8 cellular contexts compared by ENCODE assay signal in the genomic region with DNA sequence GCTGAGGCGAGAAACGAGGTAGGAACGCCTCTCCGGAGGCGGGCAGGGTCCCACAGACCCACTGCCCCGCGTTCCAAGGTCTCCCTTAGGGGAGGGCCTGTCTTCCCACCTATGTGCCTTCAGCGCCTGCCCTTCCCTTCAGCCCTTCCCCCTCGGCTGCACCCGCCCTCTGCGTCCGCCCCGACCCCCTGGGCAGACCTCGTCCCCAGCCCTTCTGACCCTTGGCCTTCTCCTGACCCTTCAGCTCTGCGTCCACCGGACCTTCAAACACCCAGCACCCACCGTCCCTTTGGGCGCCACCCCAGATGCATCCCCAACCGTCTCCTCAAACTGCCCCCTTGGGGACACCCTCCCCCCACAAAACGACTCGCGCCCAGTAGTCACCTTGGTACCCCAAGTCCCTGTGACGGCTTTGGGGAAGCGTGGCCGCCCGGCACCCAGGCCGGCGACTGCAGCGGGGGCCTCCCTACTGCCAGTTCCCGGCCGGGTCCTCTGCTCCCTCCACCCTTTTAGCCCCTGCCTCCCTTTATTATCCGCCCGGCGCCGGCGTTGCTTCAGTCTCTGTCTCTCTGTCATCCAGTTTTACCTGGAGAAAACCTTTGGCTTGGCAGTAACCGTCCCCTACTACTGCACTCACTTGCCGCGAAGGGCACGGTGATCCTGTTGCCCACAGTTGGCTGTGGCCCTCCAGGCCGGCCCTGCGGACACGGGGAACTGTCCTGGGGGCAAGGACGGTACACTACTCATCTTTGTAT. TPM values are rescaled to one million over a fixed set of nuclear protein-coding genes. Genes with fewer than 3 reads are reported as not detected.
DNase-seq lines count a peak whose midpoint lies in the region; TF ChIP-seq lines count a peak whose summit lies in the region.

No MANE protein-coding gene starts in this region.

- H3K4me3 Mint-ChIP-seq in CD14-positive monocyte, result peak overlapping the region; percentile 98 to 99

- peak; percentile 49 for DNase-seq in CD14-positive monocyte (ENCODE audit: low spot score)
- no peak for DNase-seq in HL-60 (ENCODE audit: low read depth in 1 of 2, low spot score in 1 of 2)
- DNase-seq in ascending aorta (ENCODE audit: low spot score in 2 of 2), result peak in 1 of 2 donors; percentile 23
- peak; percentile 72 for DNase-seq in sigmoid colon
- DNase-seq in GF-D8 (lab: John Stamatoyannopoulos, UW), result no peak
- DNase-seq in epidermal melanocyte (ENCODE audit: insufficient read length, low spot score), result no peak
- DNase-seq in activated CD4-positive, CD25-positive, alpha-beta regulatory T cell treated with anti-CD3 and anti-CD28 coated beads, Interleukin-2, amount 50 U/mL, for 72 hours, result no peak

- H3K4me1 ChIP-seq in ascending aorta (no peaks in the 10 kb centered on the region), sigmoid colon (peaks cover 0 to 33% (median 23%) of the 10 kb centered on the region in 4 donors)

- H3K27me3 Mint-ChIP-seq in CD14-positive monocyte (ENCODE audit: low read depth in 3 of 3), result peaks cover 1 to 2% (median 2%) of the 10 kb centered on the region in 3 donors

- H3K27ac Mint-ChIP-seq in CD14-positive monocyte, result peak overlapping the region; percentile 91 to 96 (median 92)

- H3K4me1 Mint-ChIP-seq in CD14-positive monocyte, result peaks cover 35% of the 10 kb centered on the region

- peaks cover 2 to 9% (median 5%) of the 10 kb centered on the region in 7 donors for H3K9me3 Mint-ChIP-seq in CD14-positive monocyte

- H3K27me3 ChIP-seq in HL-60 (ENCODE audit: insufficient read depth, poor library complexity, severe bottlenecking) (no peaks in the 10 kb centered on the region), ascending aorta (no peaks in the 10 kb centered on the region), sigmoid colon (no peaks in the 10 kb centered on the region)

- H3K36me3 ChIP-seq in ascending aorta, result no peaks in the 10 kb centered on the region
- no peaks in the 10 kb centered on the region for H3K36me3 ChIP-seq in sigmoid colon

- H3K9me3 ChIP-seq in ascending aorta (peaks cover 0 to 6% of the 10 kb centered on the region in 2 donors), sigmoid colon (no peaks in the 10 kb centered on the region)

- peaks cover 2 to 3% of the 10 kb centered on the region in 2 donors for H3K36me3 Mint-ChIP-seq in CD14-positive monocyte

- no peak for TF ChIP-seq POLR2A in sigmoid colon (IDR thresholded peaks at IDR 0.05)

- intact Hi-C loops in CD14-positive monocyte (cut with micrococcal nuclease) (loop anchor here (5.0 kb wide), 1 partner anchor 47 kb away; no protein-coding TSS in a partner anchor), ascending aorta (cut with DNase I) (loop anchor here (2.0 to 10.0 kb wide), 5 partner anchors 28 to 444 kb away; a partner anchor contains a TSS), sigmoid colon (cut with DNase I) (loop anchor here (2.0 to 5.0 kb wide), 2 partner anchors 20 to 47 kb away; no protein-coding TSS in a partner anchor)

- peak overlapping the region; percentile 51 for H3K4me3 ChIP-seq in HL-60 (replicated peaks; ENCODE audit: insufficient read depth, low read length)
- peak overlapping the region; percentile 72 to 80 for H3K4me3 ChIP-seq in ascending aorta
- peak overlapping the region; percentile 79 for H3K4me3 ChIP-seq in iPS-11a (ENCODE audit: low read depth, low read length)
- H3K4me3 ChIP-seq in sigmoid colon, result peak overlapping the region; percentile 69 to 96 (median 88)

- H3K27ac ChIP-seq in HL-60 (replicated peaks) (no peak overlapping the region), ascending aorta (peak overlapping the region; percentile 98 to 99), sigmoid colon (peak overlapping the region; percentile 94 to 99 (median 98))

- TF ChIP-seq CTCF in CD14-positive monocyte (IDR thresholded peaks at IDR 0.05), result no peak
- TF ChIP-seq CTCF in HL-60 (IDR thresholded peaks at IDR 0.05; ENCODE audit: insufficient read depth, low read length), result no peak
- TF ChIP-seq CTCF in ascending aorta (IDR thresholded peaks at IDR 0.05), result no peak
- peak in 1 of 4 experiments; percentile 2 for TF ChIP-seq CTCF in sigmoid colon (IDR thresholded peaks at IDR 0.05)

- WGBS in sigmoid colon, 2 donors, result 20 to 37% methylated on average over 44 of the region's 44 CpGs

- no peak for TF ChIP-seq EP300 in sigmoid colon (IDR thresholded peaks at IDR 0.05)

RNA-seq across cellular contexts. Expression of a gene that starts 0.4 kb away (rescaled TPM):
- polyA plus RNA-seq in CD14-positive monocyte (1 to 10 TPM; 2.2 to 3.7 TPM), sigmoid colon (1 to 10 TPM in 2 of 3 donors, under 1 TPM in 1; 0.92 to 5.6 (median 1.2) TPM)
- total RNA-seq in ascending aorta (116 TPM), sigmoid colon (10 to 100 TPM; 30.9 to 47.1 (median 43.4) TPM)

Comparison
In these comparisons a context has a peak if more than half of its experiments do, and no peak if none do; other contexts are left out.
1. DNase-seq: peak in CD14-positive monocyte (single experiment) and sigmoid colon (single experiment); none in HL-60 (0 of 2), GF-D8 (single experiment), epidermal melanocyte (single experiment) and activated CD4-positive, CD25-positive, alpha-beta regulatory T cell treated with anti-CD3 and anti-CD28 coated beads, Interleukin-2, amount 50 U/mL, for 72 hours (single experiment).
2. Peak in every context shown above with its lines, with median percentiles within 50 percentile points of each other: H3K4me3 ChIP-seq.